8 cellular contexts compared by ENCODE assay signal in genomic region chr14:34098045-34098984, GRCh38.
DNase-seq lines count a peak whose midpoint lies in the region; ATAC-seq, FAIRE-seq and TF ChIP-seq lines count a peak whose summit lies in the region.

No MANE protein-coding gene starts in this region.

- no peaks in the 10 kb centered on the region for H3K27me3 Mint-ChIP-seq in natural killer cell (ENCODE audit: low read depth in 2 of 2)
- peaks cover 0 to 2% of the 10 kb centered on the region in 2 donors for H3K27me3 Mint-ChIP-seq in natural killer cell treated with Interleukin-12 subunit alpha and Interleukin-12 subunit beta and Interleukin-15 and Interleukin-18, amount 100 ng/mL, for 72 hours

- no peak for TF ChIP-seq EP300 in GM12878 (IDR thresholded peaks at IDR 0.05; ENCODE audit: borderline replicate concordance in 1 of 2, control insufficient read depth in 1 of 2, low read depth in 2 of 2, low read length in 2 of 2)

- in situ Hi-C loops in GM12878 (cut with MboI) = no loop called here

- H3K27ac Mint-ChIP-seq in natural killer cell = no peak overlapping the region
- H3K27ac Mint-ChIP-seq in natural killer cell treated with Interleukin-12 subunit alpha and Interleukin-12 subunit beta and Interleukin-15 and Interleukin-18, amount 100 ng/mL, for 72 hours = no peak overlapping the region

- no peak overlapping the region for H2AFZ ChIP-seq in GM12878 (ENCODE audit: control insufficient read depth, low read depth, low read length)

- H3K4me1 ChIP-seq in GM12878 (ENCODE audit: control insufficient read depth, insufficient read depth, low read length) (no peaks in the 10 kb centered on the region), spleen (no peaks in the 10 kb centered on the region)

- no peak overlapping the region for H3K27ac ChIP-seq in GM12878 (ENCODE audit: control insufficient read depth, insufficient read depth)
- H3K27ac ChIP-seq in spleen = no peak overlapping the region

- H3K27me3 ChIP-seq in GM12878 (replicated peaks in 1 of 2; ENCODE audit: control insufficient read depth in 2 of 2, insufficient read depth in 2 of 2, low read length in 1 of 2) (no peaks in the 10 kb centered on the region), spleen (replicated peaks in 1 of 7) (no peaks in the 10 kb centered on the region)

- H3K4me3 ChIP-seq in GM12878 (no peak overlapping the region), spleen (no peak overlapping the region)

- H3K9me3 Mint-ChIP-seq in natural killer cell = no peaks in the 10 kb centered on the region
- H3K9me3 Mint-ChIP-seq in natural killer cell treated with Interleukin-12 subunit alpha and Interleukin-12 subunit beta and Interleukin-15 and Interleukin-18, amount 100 ng/mL, for 72 hours = no peaks in the 10 kb centered on the region

- H3K4me1 Mint-ChIP-seq in natural killer cell = peaks cover 0 to 3% of the 10 kb centered on the region in 2 donors
- peaks cover 0 to 2% of the 10 kb centered on the region in 2 donors for H3K4me1 Mint-ChIP-seq in natural killer cell treated with Interleukin-12 subunit alpha and Interleukin-12 subunit beta and Interleukin-15 and Interleukin-18, amount 100 ng/mL, for 72 hours (ENCODE audit: low read depth in 2 of 2)

- H3K79me2 ChIP-seq in GM12878 (ENCODE audit: control insufficient read depth, insufficient read depth, low read length) = no peaks in the 10 kb centered on the region

- SMC1A ChIA-PET in GM12878 (lab: Charles Lee; ENCODE audit: uncharacterized antibody, unreplicated experiment) = interaction anchor here (0.6 to 15.2 kb wide), 84 partner anchors 9 to 1492 kb away, joined by 3 to 668 read pairs (median 5); partner anchors contain the start of gene EGLN3

- RAD21 ChIA-PET in GM12878 (lab: Charles Lee; ENCODE audit: unreplicated experiment) = interaction anchor here (0.7 to 9.9 kb wide), 77 partner anchors 8 to 1521 kb away, joined by 3 to 466 read pairs (median 5); partner anchors contain the start of gene EGLN3

- ATAC-seq in natural killer cell (no peak), GM12878 (peak; percentile 59), GM18519 (IDR thresholded peaks at IDR 0.05; ENCODE audit: low FRiP score, unreplicated experiment) (no peak)
- no peak for ATAC-seq in natural killer cell treated with Interleukin-12 subunit alpha and Interleukin-12 subunit beta and Interleukin-15 and Interleukin-18, amount 100 ng/mL, for 72 hours

- H4K20me1 ChIP-seq in GM12878 (ENCODE audit: control insufficient read depth, insufficient read depth) = no peaks in the 10 kb centered on the region

- CTCF ChIA-PET in GM12878 (lab: Yijun Ruan, JAX) = interaction anchor here (0.7 to 18.8 kb wide), 92 partner anchors 8 to 1523 kb away, joined by 3 to 809 read pairs (median 6); partner anchors contain the start of gene EGLN3

- H3K36me3 ChIP-seq in GM12878 (ENCODE audit: control insufficient read depth in 2 of 2, insufficient read depth in 2 of 2, low read length in 1 of 2) = no peaks in the 10 kb centered on the region
- H3K36me3 ChIP-seq in spleen = no peaks in the 10 kb centered on the region

- BruUV-seq in GM12878 (replicated peaks; lab: Mats Ljungman, UMichigan) = no TSS peak

- POLR2A ChIA-PET in GM12878 (lab: Charles Lee) = interaction anchor here (0.5 to 1.7 kb wide), 8 partner anchors 52 to 250 kb away, joined by 3 to 5 read pairs (median 3); no protein-coding TSS in a partner anchor

- no peaks in the 10 kb centered on the region; the same call in 2 of the 3 replicates for H3K9me3 ChIP-seq in GM12878 (replicated peaks; ENCODE audit: control insufficient read depth, insufficient read depth, low read length)
- H3K9me3 ChIP-seq in spleen = no peaks in the 10 kb centered on the region

- no peak for TF ChIP-seq POLR2A in GM12878 (IDR thresholded peaks at IDR 0.05; ENCODE audit: low read depth, low read length)
- no peak for TF ChIP-seq POLR2A in spleen (IDR thresholded peaks at IDR 0.05)

- H3K4me3 Mint-ChIP-seq in natural killer cell = no peak overlapping the region
- no peak overlapping the region for H3K4me3 Mint-ChIP-seq in natural killer cell treated with Interleukin-12 subunit alpha and Interleukin-12 subunit beta and Interleukin-15 and Interleukin-18, amount 100 ng/mL, for 72 hours

- TF ChIP-seq CTCF in natural killer cell (IDR thresholded peaks at IDR 0.05) (peak; percentile 10), GM12878 (IDR thresholded peaks at IDR 0.05 in 2 of 3, conservative IDR thresholded peaks at IDR 0.05 in 1 of 3; ENCODE audit: control insufficient read depth in 2 of 3, extremely low read depth in 1 of 3, insufficient read depth in 1 of 3, low read depth in 3 of 3, low read length in 3 of 3) (peak; percentile 57 to 74 (median 63); a peak in 5 of 6 replicates), spleen (IDR thresholded peaks at IDR 0.05 in 8 of 11, conservative IDR thresholded peaks at IDR 0.05 in 3 of 11) (peak in 9 of 11 experiments; percentile 8 to 56 (median 52))

- TF ChIP-seq RAD21 in GM12878 (IDR thresholded peaks at IDR 0.05; ENCODE audit: insufficient read depth, low read depth, low read length) = peak; percentile 92

- 35% methylated on average over 8 of the region's 8 CpGs for WGBS in GM12878 (ENCODE audit: insufficient coverage, insufficient replicate concordance, low lambda C conversion rate, missing lambda C conversion rate)
- WGBS in spleen, 5 donors = 47 to 60% (median 51%) methylated on average over 8 of the region's 8 CpGs

- FAIRE-seq in GM12878 (lab: Jason Lieb, UNC) = peak; percentile 7

- no peak overlapping the region for H3K4me2 ChIP-seq in GM12878 (ENCODE audit: control insufficient read depth, insufficient read depth)

- DNase-seq in natural killer cell (no peak), NCI-H460 (ENCODE audit: extremely low read depth, low read depth) (peak; percentile 47), GM12878 (ENCODE audit: low read depth, low spot score) (peak; percentile 36), hippocampal formation (lab: John Stamatoyannopoulos, UW) (peak; percentile 45 to 68), spleen (no peak), NCI-H1417 treated with DMSO at 0.1 percent for 48 hours (lab: John Stamatoyannopoulos, UW) (no peak)
- no peak for DNase-seq in natural killer cell treated with Interleukin-12 subunit alpha and Interleukin-12 subunit beta and Interleukin-15 and Interleukin-18, amount 100 ng/mL, for 72 hours (ENCODE audit: low spot score)

- no peaks in the 10 kb centered on the region for H3K36me3 Mint-ChIP-seq in natural killer cell
- H3K36me3 Mint-ChIP-seq in natural killer cell treated with Interleukin-12 subunit alpha and Interleukin-12 subunit beta and Interleukin-15 and Interleukin-18, amount 100 ng/mL, for 72 hours = no peaks in the 10 kb centered on the region

- intact Hi-C loops in natural killer cell (cut with micrococcal nuclease) (loop anchor here (1.0 kb wide), 1 partner anchor 259 kb away; no protein-coding TSS in a partner anchor), GM12878 (cut with micrococcal nuclease; ENCODE audit: unreplicated experiment) (loop anchor here (1.0 to 10.0 kb wide), 5 partner anchors 130 to 259 kb away; no protein-coding TSS in a partner anchor), spleen (cut with DNase I; ENCODE audit: low total_unique reads) (loop anchor here (2.0 kb wide), 1 partner anchor 260 kb away; no protein-coding TSS in a partner anchor)

- no peak overlapping the region for H3K9ac ChIP-seq in GM12878 (ENCODE audit: control insufficient read depth, insufficient read depth, low read length)

TF ChIP-seq in GM12878, 131 proteins besides CTCF, POLR2A, EP300 and RAD21 (continues in another document):
- TF ChIP-seq RAD51 (IDR thresholded peaks at IDR 0.05) (peak; percentile 71), IKZF2 (IDR thresholded peaks at IDR 0.05) (peak in 1 of 2 experiments; percentile 36; a peak in 1 of 4 replicates), HSF1 (IDR thresholded peaks at IDR 0.05; ENCODE audit: low read depth, low read length) (no peak), BCL3 (IDR thresholded peaks at IDR 0.05; ENCODE audit: borderline replicate concordance, insufficient read depth, low read depth, low read length, poor library complexity, severe bottlenecking) (no peak)
- TF ChIP-seq, protein P1, sequence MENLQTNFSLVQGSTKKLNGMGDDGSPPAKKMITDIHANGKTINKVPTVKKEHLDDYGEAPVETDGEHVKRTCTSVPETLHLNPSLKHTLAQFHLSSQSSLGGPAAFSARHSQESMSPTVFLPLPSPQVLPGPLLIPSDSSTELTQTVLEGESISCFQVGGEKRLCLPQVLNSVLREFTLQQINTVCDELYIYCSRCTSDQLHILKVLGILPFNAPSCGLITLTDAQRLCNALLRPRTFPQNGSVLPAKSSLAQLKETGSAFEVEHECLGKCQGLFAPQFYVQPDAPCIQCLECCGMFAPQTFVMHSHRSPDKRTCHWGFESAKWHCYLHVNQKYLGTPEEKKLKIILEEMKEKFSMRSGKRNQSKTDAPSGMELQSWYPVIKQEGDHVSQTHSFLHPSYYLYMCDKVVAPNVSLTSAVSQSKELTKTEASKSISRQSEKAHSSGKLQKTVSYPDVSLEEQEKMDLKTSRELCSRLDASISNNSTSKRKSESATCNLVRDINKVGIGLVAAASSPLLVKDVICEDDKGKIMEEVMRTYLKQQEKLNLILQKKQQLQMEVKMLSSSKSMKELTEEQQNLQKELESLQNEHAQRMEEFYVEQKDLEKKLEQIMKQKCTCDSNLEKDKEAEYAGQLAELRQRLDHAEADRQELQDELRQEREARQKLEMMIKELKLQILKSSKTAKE (IDR thresholded peaks at IDR 0.05; ENCODE audit: low read depth, poor library complexity, severe bottlenecking) = peak; percentile 61

Comparison
In these comparisons a context has a peak if more than half of its experiments do, and no peak if none do; other contexts are left out.
1. DNase-seq: peak in NCI-H460 (single experiment), GM12878 (single experiment) and hippocampal formation (2 of 2); none in natural killer cell (single experiment), natural killer cell treated with Interleukin-12 subunit alpha and Interleukin-12 subunit beta and Interleukin-15 and Interleukin-18, amount 100 ng/mL, for 72 hours (single experiment), spleen (single experiment) and NCI-H1417 treated with DMSO at 0.1 percent for 48 hours (single experiment).
2. CTCF ChIP-seq: peak in every context shown above with its lines; median percentile 63 in GM12878; 52 in spleen; 10 in natural killer cell.